1 cellular context compared by ENCODE assay signal in genomic region chr12:50537538-50537919, GRCh38.
TF ChIP-seq lines count a peak whose summit lies in the region.

No MANE protein-coding gene starts in this region.

TF ChIP-seq in HCT116, 20 proteins besides CTCF, POLR2A, EP300 and RAD21 (continued from another document):
- TF ChIP-seq SP1 (IDR thresholded peaks at IDR 0.05; ENCODE audit: low read depth) (peak; percentile 77), POLR2AphosphoS5 (IDR thresholded peaks at IDR 0.05; ENCODE audit: low read depth, low read length) (no peak), YY1 (IDR thresholded peaks at IDR 0.05; ENCODE audit: extremely low read depth, insufficient replicate concordance, low read depth, low read length) (no peak), ZNF274 (IDR thresholded peaks at IDR 0.05; ENCODE audit: low read depth, low read length) (no peak), CEBPB (IDR thresholded peaks at IDR 0.05; ENCODE audit: low read depth) (no peak; the same call in 1 of the 2 replicates), ELF1 (IDR thresholded peaks at IDR 0.05; ENCODE audit: borderline replicate concordance, low read depth) (no peak)
